ENCODE assay signal across 9 cellular contexts in genomic region chr14:24965934-24966593, GRCh38.
DNase-seq lines count a peak whose midpoint lies in the region; ATAC-seq and TF ChIP-seq lines count a peak whose summit lies in the region.
"Had no signal": no experiment of that assay in that cellular context is flagged by ENCODE, and none has a peak within 500 bp of the region (broad histone marks: within the 10 kb centered on the region; RNA-seq: fewer than 3 reads in every experiment).

No MANE protein-coding gene starts in this region.

- DNase-seq in HT1080 (ENCODE audit: low read depth) (peak; percentile 87), coronary artery (ENCODE audit: low spot score) (no peak), right lobe of liver (no peak), tibial nerve (ENCODE audit: low spot score in 2 of 2) (peak in 1 of 2 donors; percentile 31), NCI-H510A treated with DMSO at 0.1 percent for 48 hours (lab: John Stamatoyannopoulos, UW) (no peak), NCI-H82 treated with DMSO at 0.1 percent for 48 hours (lab: John Stamatoyannopoulos, UW; ENCODE audit: unreplicated experiment) (no peak), NCI-H1436 (lab: John Stamatoyannopoulos, UW) (no peak)

- peak in 1 of 2 donors; percentile 38 for TF ChIP-seq EP300 in tibial nerve (IDR thresholded peaks at IDR 0.05)

- H3K9me3 ChIP-seq in right lobe of liver = no peaks in the 10 kb centered on the region
- H3K9me3 ChIP-seq in tibial nerve = no peaks in the 10 kb centered on the region

- no peak for TF ChIP-seq POLR2A in right lobe of liver (IDR thresholded peaks at IDR 0.05)
- TF ChIP-seq POLR2A in tibial nerve (IDR thresholded peaks at IDR 0.05) = no peak

- H3K4me1 ChIP-seq in right lobe of liver = peaks cover 0 to 4% (median 0%) of the 10 kb centered on the region in 4 donors
- H3K4me1 ChIP-seq in tibial nerve = peaks cover 0 to 18% (median 3%) of the 10 kb centered on the region in 4 donors

- no peak for TF ChIP-seq CTCF in coronary artery (IDR thresholded peaks at IDR 0.05)
- TF ChIP-seq CTCF in right lobe of liver (IDR thresholded peaks at IDR 0.05) = no peak
- TF ChIP-seq CTCF in tibial nerve (IDR thresholded peaks at IDR 0.05) = no peak

- peak; percentile 11 to 62 (median 43) for ATAC-seq in right lobe of liver
- ATAC-seq in HG03354 (IDR thresholded peaks at IDR 0.05; ENCODE audit: poor library complexity, severe bottlenecking, unreplicated experiment) = no peak

- H3K36me3 ChIP-seq in right lobe of liver = no peaks in the 10 kb centered on the region
- H3K36me3 ChIP-seq in tibial nerve = no peaks in the 10 kb centered on the region

- H3K27me3 ChIP-seq in right lobe of liver = no peaks in the 10 kb centered on the region
- no peaks in the 10 kb centered on the region for H3K27me3 ChIP-seq in tibial nerve

- H3K4me3 ChIP-seq in coronary artery = no peak overlapping the region
- no peak overlapping the region for H3K4me3 ChIP-seq in right lobe of liver
- H3K4me3 ChIP-seq in tibial nerve = no peak overlapping the region

- intact Hi-C loops in right lobe of liver (cut with DNase I) = no loop called here

- peak overlapping the region; percentile 55 to 68 for H3K27ac ChIP-seq in coronary artery
- H3K27ac ChIP-seq in right lobe of liver = no peak overlapping the region
- peak overlapping the region in 3 of 4 donors; percentile 6 to 61 (median 36) for H3K27ac ChIP-seq in tibial nerve
- H3K27ac ChIP-seq: HL-60 had no signal

- WGBS in right lobe of liver (ENCODE audit: insufficient coverage, low coverage, low lambda C conversion rate, missing lambda C conversion rate) = 40% methylated on average over 3 of the region's 3 CpGs
- 23 to 29% methylated on average over 3 of the region's 3 CpGs for WGBS in tibial nerve, 2 donors

Comparison
In these comparisons a context has a peak if more than half of its experiments do, and no peak if none do; other contexts are left out.
1. H3K27ac ChIP-seq: peak in coronary artery (2 of 2) and tibial nerve (3 of 4); none in right lobe of liver (0 of 3).